8 cellular contexts compared by ENCODE assay signal in genomic region chr3:29324180-29324651, GRCh38. TPM values are rescaled to one million over a fixed set of nuclear protein-coding genes. Genes with fewer than 3 reads are reported as not detected.
DNase-seq lines count a peak whose midpoint lies in the region; ATAC-seq and TF ChIP-seq lines count a peak whose summit lies in the region.

No MANE protein-coding gene starts in this region.

- intact Hi-C loops in ascending aorta (cut with DNase I): no loop called here

- H3K4me3 ChIP-seq in AG04449 (ENCODE audit: low read depth, low read length): peak overlapping the region; percentile 2; the same call in 1 of the 2 replicates
- peak overlapping the region; percentile 44 to 55 for H3K4me3 ChIP-seq in ascending aorta
- no peak overlapping the region for H3K4me3 ChIP-seq in lung

- peaks cover 0 to 34% of the 10 kb centered on the region in 2 donors for H3K4me1 ChIP-seq in ascending aorta
- H3K4me1 ChIP-seq in lung (ENCODE audit: control insufficient read depth in 2 of 2, insufficient read depth in 2 of 2, low read length in 2 of 2): peaks cover 0 to 11% of the 10 kb centered on the region in 2 donors

- ATAC-seq in GM19035 (IDR thresholded peaks at IDR 0.05; ENCODE audit: unreplicated experiment): peak; percentile 94
- ATAC-seq in HG03135 (IDR thresholded peaks at IDR 0.05; ENCODE audit: unreplicated experiment): peak; percentile 98
- ATAC-seq in lung (ENCODE audit: insufficient read depth, low FRiP score): peak; percentile 82

- no peaks in the 10 kb centered on the region for H3K36me3 ChIP-seq in ascending aorta
- H3K36me3 ChIP-seq in lung (ENCODE audit: control insufficient read depth in 2 of 2, insufficient read depth in 2 of 2, low read length in 2 of 2): no peaks in the 10 kb centered on the region

- no peaks in the 10 kb centered on the region for H3K27me3 ChIP-seq in ascending aorta
- H3K27me3 ChIP-seq in lung (ENCODE audit: control insufficient read depth, insufficient read depth): no peaks in the 10 kb centered on the region

- DNase-seq in AG04449 (ENCODE audit: low read depth, low spot score) (no peak), ascending aorta (ENCODE audit: low spot score in 2 of 2) (peak; percentile 24 to 89), lung (ENCODE audit: low spot score) (peak; percentile 53), 8988T (no peak), erythroblast (lab: John Stamatoyannopoulos, UW) (no peak), NCI-H1436 (lab: John Stamatoyannopoulos, UW) (no peak)

- TF ChIP-seq CTCF in AG04449 (IDR thresholded peaks at IDR 0.05; ENCODE audit: insufficient read depth, low read length, missing control alignments): no peak
- TF ChIP-seq CTCF in ascending aorta (IDR thresholded peaks at IDR 0.05): no peak
- no peak for TF ChIP-seq CTCF in lung (IDR thresholded peaks at IDR 0.05; ENCODE audit: control extremely low read depth, extremely low read depth)

- CTCF ChIA-PET in AG04449 (lab: Yijun Ruan, JAX): interaction anchor here (1.7 kb wide), 1 partner anchor 10 kb away, joined by 3 read pairs; no protein-coding TSS in a partner anchor

- peak overlapping the region; percentile 86 to 88 for H3K27ac ChIP-seq in ascending aorta
- peak overlapping the region; percentile 66 to 77 for H3K27ac ChIP-seq in lung (ENCODE audit: low read depth in 1 of 2, low read length in 1 of 2)

- POLR2A ChIA-PET in AG04449 (lab: Yijun Ruan, JAX): interaction anchor here (1.2 kb wide), 1 partner anchor 16 kb away, joined by 4 read pairs; no protein-coding TSS in a partner anchor

- 31 to 51% methylated on average over 5 of the region's 5 CpGs for WGBS in lung, 2 donors

- H3K9me3 ChIP-seq in ascending aorta: no peaks in the 10 kb centered on the region
- H3K9me3 ChIP-seq in lung (ENCODE audit: control insufficient read depth in 2 of 2, insufficient read depth in 1 of 2, low read length in 1 of 2): no peaks in the 10 kb centered on the region

- no peak for TF ChIP-seq POLR2A in erythroblast (IDR thresholded peaks at IDR 0.05; ENCODE audit: low read length)

RNA-seq across cellular contexts. Expression of gene RBMS3, which starts 43.3 kb away (rescaled TPM):
- total RNA-seq in ascending aorta (65.8 TPM), lung (100 to 1,000 TPM in 1 of 2 donors, 10 to 100 TPM in 1; 48.1 to 117 TPM)
- polyA plus RNA-seq in lung: 10 to 100 TPM in 1 of 2 donors, 1 to 10 TPM in 1; 4.8 to 10.8 TPM

Comparison
In these comparisons a context has a peak if more than half of its experiments do, and no peak if none do; other contexts are left out.
1. DNase-seq: peak in ascending aorta (2 of 2) and lung (single experiment); none in AG04449 (single experiment), 8988T (single experiment), erythroblast (0 of 2) and NCI-H1436 (single experiment).
2. Peak in every context shown above with its lines, with median percentiles within 50 percentile points of each other: ATAC-seq.